Comparison of ENCODE assay signal across 8 cellular contexts in genomic region chr10:12348341-12348869, GRCh38. TPM values are rescaled to one million over a fixed set of nuclear protein-coding genes. Genes with fewer than 3 reads are reported as not detected.
DNase-seq lines count a peak whose midpoint lies in the region; ATAC-seq and TF ChIP-seq lines count a peak whose summit lies in the region.

No MANE protein-coding gene starts in this region.

- H3K9ac ChIP-seq in PC-3 (ENCODE audit: low read length) = no peak overlapping the region
- H3K9ac ChIP-seq in trophoblast cell (ENCODE audit: low read length) = no peak overlapping the region

- TF ChIP-seq POLR2A in esophagus squamous epithelium (IDR thresholded peaks at IDR 0.05) = no peak

- intact Hi-C loops in PC-3 (cut with micrococcal nuclease) = no loop called here
- intact Hi-C loops in esophagus squamous epithelium (cut with DNase I) = no loop called here

- H2AFZ ChIP-seq in PC-3 (ENCODE audit: low read length) (no peak overlapping the region), trophoblast cell (ENCODE audit: insufficient read depth, low read length, poor library complexity) (no peak overlapping the region)

- H3K36me3 ChIP-seq in PC-3 (ENCODE audit: low read depth, low read length) = no peaks in the 10 kb centered on the region
- no peaks in the 10 kb centered on the region for H3K36me3 ChIP-seq in esophagus squamous epithelium
- no peaks in the 10 kb centered on the region for H3K36me3 ChIP-seq in trophoblast cell (ENCODE audit: control insufficient read depth in 1 of 2, insufficient read depth in 2 of 2, low read length in 2 of 2)

- H3K79me2 ChIP-seq in PC-3 (ENCODE audit: low read length) (no peaks in the 10 kb centered on the region), trophoblast cell (ENCODE audit: control insufficient read depth, insufficient read depth, low read length, poor library complexity) (no peaks in the 10 kb centered on the region)

- H3K4me3 ChIP-seq in PC-3 (ENCODE audit: low read length) (no peak overlapping the region), esophagus squamous epithelium (peak overlapping the region; percentile 61 to 96 (median 88)), trophoblast cell (ENCODE audit: low read depth, low read length) (no peak overlapping the region)

- H3K4ac ChIP-seq in trophoblast cell (ENCODE audit: low read depth, low read length) = no peak overlapping the region

- H3F3A ChIP-seq in PC-3 (ENCODE audit: low read length, unreplicated experiment) = no peaks in the 10 kb centered on the region

- no peak overlapping the region for H3K23ac ChIP-seq in trophoblast cell (ENCODE audit: low read length)

- CTCF ChIA-PET in PC-3 (lab: Charles Lee) = interaction anchor here (0.6 kb wide), 1 partner anchor 46 kb away, joined by 6 read pairs; no protein-coding TSS in a partner anchor

- peaks cover 2% of the 10 kb centered on the region for H3K79me1 ChIP-seq in trophoblast cell (ENCODE audit: low read length)

- H4K8ac ChIP-seq in trophoblast cell (ENCODE audit: low read depth, low read length) = peak overlapping the region; percentile 9

- no peak overlapping the region for H4K91ac ChIP-seq in trophoblast cell (ENCODE audit: low read depth, low read length)

- POLR2A ChIA-PET in PC-3 (lab: Charles Lee; ENCODE audit: unreplicated experiment) = interaction anchor here (0.6 to 0.7 kb wide), 2 partner anchors 63 to 623 kb away, joined by 3 to 6 read pairs; no protein-coding TSS in a partner anchor

- no peak overlapping the region for H3K27ac ChIP-seq in PC-3 (ENCODE audit: low read length)
- peak overlapping the region; percentile 82 to 93 (median 88) for H3K27ac ChIP-seq in esophagus squamous epithelium
- H3K27ac ChIP-seq in trophoblast cell (ENCODE audit: low read depth, low read length) = no peak overlapping the region

- H3K27me3 ChIP-seq in PC-3 (ENCODE audit: low read length) = no peaks in the 10 kb centered on the region
- H3K27me3 ChIP-seq in esophagus squamous epithelium = no peaks in the 10 kb centered on the region
- H3K27me3 ChIP-seq in trophoblast cell (ENCODE audit: insufficient read depth, low read length) = peaks cover 28% of the 10 kb centered on the region

- H3K4me2 ChIP-seq in PC-3 (ENCODE audit: low read length) (0 out of 2 replicates have a peak overlapping the region, but pooled peaks have one; percentile 22), trophoblast cell (ENCODE audit: low read length) (peak overlapping the region; percentile 46)

- H3K4me1 ChIP-seq in PC-3 (ENCODE audit: insufficient read depth, low read length) (peaks cover 5% of the 10 kb centered on the region; the same call in 1 of the 2 replicates), esophagus squamous epithelium (peaks cover 13 to 31% (median 17%) of the 10 kb centered on the region in 3 donors), trophoblast cell (ENCODE audit: control insufficient read depth in 1 of 2, insufficient read depth in 2 of 2, low read length in 2 of 2) (peaks cover 7 to 8% of the 10 kb centered on the region in 2 experiments)

- DNase-seq in DMS53 treated with DMSO at 0.1 percent for 48 hours (lab: John Stamatoyannopoulos, UW; ENCODE audit: unreplicated experiment) (peak; percentile 49), PC-3 (no peak), esophagus squamous epithelium (lab: John Stamatoyannopoulos, UW) (no peak), trophoblast cell (no peak)
- no peak for DNase-seq in stimulated activated CD4-positive, alpha-beta T cell treated with anti-CD3 and anti-CD28 coated beads, Interleukin-4, amount 100 ng/mL, for 1 hour

- no peak overlapping the region for H3K14ac ChIP-seq in trophoblast cell (ENCODE audit: low read length)

- H3K9me3 ChIP-seq in PC-3 (ENCODE audit: low read length) (no peaks in the 10 kb centered on the region), esophagus squamous epithelium (no peaks in the 10 kb centered on the region), trophoblast cell (ENCODE audit: insufficient read depth, low read depth, low read length) (peaks cover 2% of the 10 kb centered on the region)

- H3K9me2 ChIP-seq in PC-3 (replicated peaks; ENCODE audit: low read length) = no peaks in the 10 kb centered on the region

- H2AK5ac ChIP-seq in trophoblast cell (ENCODE audit: low read length) = no peak overlapping the region

- ATAC-seq in PC-3 = no peak
- no peak for ATAC-seq in esophagus mucosa
- ATAC-seq in HG03045 (IDR thresholded peaks at IDR 0.05; ENCODE audit: unreplicated experiment) = no peak
- ATAC-seq in HG02840 (IDR thresholded peaks at IDR 0.05; ENCODE audit: low FRiP score, unreplicated experiment) = no peak

- no peaks in the 10 kb centered on the region for H4K20me1 ChIP-seq in PC-3 (ENCODE audit: low read length)

- no peak overlapping the region for H2BK12ac ChIP-seq in trophoblast cell (ENCODE audit: low read length)

- BruUV-seq in PC-3 (replicated peaks; lab: Mats Ljungman, UMichigan) = no TSS peak

- 35 to 43% methylated on average over 8 to 12 of the region's 24 CpGs for WGBS in esophagus squamous epithelium, 2 donors
- WGBS in trophoblast cell (ENCODE audit: extremely low coverage, insufficient coverage, insufficient read length) = no CpG with 5 or more reads among the region's 24 CpGs

- H4K12ac ChIP-seq in trophoblast cell (ENCODE audit: low read depth, low read length) = no peak overlapping the region

- H2BK5ac ChIP-seq in trophoblast cell (ENCODE audit: low read depth, low read length, poor library complexity) = no peak overlapping the region

- no peak for TF ChIP-seq CTCF in PC-3 (conservative IDR thresholded peaks at IDR 0.05; ENCODE audit: low read depth, low read length)
- no peak for TF ChIP-seq CTCF in esophagus squamous epithelium (IDR thresholded peaks at IDR 0.05)

- no peak overlapping the region for H2BK120ac ChIP-seq in trophoblast cell (ENCODE audit: insufficient read depth, low read length, poor library complexity)

- no peak overlapping the region for H3K18ac ChIP-seq in trophoblast cell (ENCODE audit: low read length)

RNA-seq across cellular contexts. Expression of gene CAMK1D, which starts 0.9 kb away (rescaled TPM):
- total RNA-seq in PC-3 (2014; rRNA removed) (1.3 and 2.1 TPM in 2 replicates), esophagus squamous epithelium (10 to 100 TPM in 2 of 4 donors, 1 to 10 TPM in 2; 3.8 to 11.8 (median 9.9) TPM), esophagus mucosa (10.7 TPM)
- 0.26 and 0.28 TPM in 2 replicates for polyA plus RNA-seq in trophoblast cell (2013)

Comparison
In these comparisons a context has a peak if more than half of its experiments do, and no peak if none do; other contexts are left out.
1. H3K27ac ChIP-seq: peak in esophagus squamous epithelium (4 of 4); none in PC-3 (single experiment) and trophoblast cell (single experiment).
2. H3K4me3 ChIP-seq: peak in esophagus squamous epithelium (4 of 4); none in PC-3 (single experiment) and trophoblast cell (single experiment).